In the genomic region with DNA sequence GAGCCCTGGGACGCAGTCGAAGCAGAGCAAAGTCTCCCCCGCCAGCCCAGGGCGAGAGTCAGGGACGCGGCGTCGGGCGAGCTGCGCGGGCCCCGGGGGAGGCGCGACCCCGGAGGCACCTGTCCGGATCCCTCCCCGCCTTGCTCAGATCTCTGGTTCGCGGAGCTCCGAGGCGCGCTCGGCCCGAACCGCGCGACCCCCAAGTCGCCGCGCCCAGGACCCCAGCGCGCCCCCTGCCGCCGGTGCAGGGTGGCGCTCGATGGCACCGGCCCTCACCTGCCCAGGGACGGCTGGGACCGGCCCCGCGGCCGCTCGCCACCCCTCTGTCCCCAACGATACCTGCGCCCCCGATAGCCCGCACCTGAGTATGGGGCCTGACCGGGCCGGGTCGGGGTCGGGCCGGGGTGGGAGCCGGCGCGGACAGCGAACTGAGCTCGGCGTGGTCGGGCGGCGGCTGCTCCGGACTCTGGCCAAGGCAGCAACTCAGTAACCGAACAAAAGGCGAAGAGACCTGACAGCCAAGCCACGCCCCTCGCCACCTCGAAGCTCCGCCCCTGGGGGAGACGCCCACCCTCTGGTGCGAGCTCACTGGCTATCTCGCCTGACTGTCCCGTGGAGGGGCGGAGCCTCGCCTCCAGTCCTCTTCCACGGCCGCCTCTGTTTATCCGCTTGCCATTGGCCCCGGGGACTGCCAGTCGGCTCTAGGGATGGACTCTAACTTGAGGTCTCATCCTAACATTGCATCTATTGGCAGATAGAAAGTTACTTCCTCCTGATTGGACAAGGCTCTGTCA, we compare ENCODE assay signal across 8 cellular contexts. TPM values are rescaled to one million over a fixed set of nuclear protein-coding genes. Genes with fewer than 3 reads are reported as not detected.
DNase-seq lines count a peak whose midpoint lies in the region; ATAC-seq and TF ChIP-seq lines count a peak whose summit lies in the region.

A gene (minus strand): TSS at position 485 of the 794 bp plus-strand sequence. CDS start 14,857 bp downstream, outside the sequence.

- H3K4me1 Mint-ChIP-seq in activated naive CD8-positive, alpha-beta T cell treated with anti-CD3 and anti-CD28 coated beads, Interleukin-2, amount 50 U/mL, for 24 hours = peaks cover 27% of the 10 kb centered on the region

- H3K4me3 ChIP-seq in HAP-1 (peak within 1 kb of the TSS; percentile 64), SU-DHL-6 (ENCODE audit: insufficient read depth, low read length, poor library complexity, severe bottlenecking) (no peak within 1 kb of the TSS), osteoblast (ENCODE audit: insufficient read depth, low read length) (peak within 1 kb of the TSS; percentile 68), testis (peak within 1 kb of the TSS; percentile 57 to 61)

- no peaks in the 10 kb centered on the region for H3K9me3 Mint-ChIP-seq in activated naive CD8-positive, alpha-beta T cell treated with anti-CD3 and anti-CD28 coated beads, Interleukin-2, amount 50 U/mL, for 24 hours

- H3K9me3 ChIP-seq in HAP-1 (no peaks in the 10 kb centered on the region), SU-DHL-6 (ENCODE audit: insufficient read depth, low read length) (no peaks in the 10 kb centered on the region), osteoblast (ENCODE audit: low read depth, low read length) (no peaks in the 10 kb centered on the region), testis (no peaks in the 10 kb centered on the region)

- H3K36me3 Mint-ChIP-seq in activated naive CD8-positive, alpha-beta T cell treated with anti-CD3 and anti-CD28 coated beads, Interleukin-2, amount 50 U/mL, for 24 hours (ENCODE audit: low read depth) = no peaks in the 10 kb centered on the region

- no peak within 1 kb of the TSS for H2AFZ ChIP-seq in SU-DHL-6 (ENCODE audit: low read depth, low read length, severe bottlenecking)
- peak within 1 kb of the TSS; percentile 51 for H2AFZ ChIP-seq in osteoblast (ENCODE audit: low read length)

- H3K9me2 ChIP-seq in SU-DHL-6 (replicated peaks; ENCODE audit: insufficient read depth, low read length) = no peaks in the 10 kb centered on the region

- no peak within 1 kb of the TSS for H3K9ac ChIP-seq in SU-DHL-6 (ENCODE audit: low read length)

- H3K27me3 ChIP-seq in HAP-1 (ENCODE audit: low read depth) (peaks cover 6% of the 10 kb centered on the region; the same call in 1 of the 2 replicates), SU-DHL-6 (ENCODE audit: low read length) (no peaks in the 10 kb centered on the region), osteoblast (ENCODE audit: insufficient read depth, low read length) (peaks cover 13% of the 10 kb centered on the region), testis (no peaks in the 10 kb centered on the region)

- H3K79me2 ChIP-seq in SU-DHL-6 (ENCODE audit: insufficient read depth, low read length) (no peaks in the 10 kb centered on the region), osteoblast (ENCODE audit: insufficient read depth, low read length) (no peaks in the 10 kb centered on the region)

- H3K27ac Mint-ChIP-seq in activated naive CD8-positive, alpha-beta T cell treated with anti-CD3 and anti-CD28 coated beads, Interleukin-2, amount 50 U/mL, for 24 hours = no peak within 1 kb of the TSS

- 2 to 12% methylated on average over 5 to 75 of the region's 79 CpGs for WGBS in testis, 2 donors

- TF ChIP-seq CTCF in SU-DHL-6 (IDR thresholded peaks at IDR 0.05; ENCODE audit: insufficient read depth, low read length, poor library complexity, severe bottlenecking) (peak; percentile 38), osteoblast (IDR thresholded peaks at IDR 0.05; ENCODE audit: extremely low read depth, low read depth, low read length) (no peak), testis (IDR thresholded peaks at IDR 0.05) (peak; percentile 31 to 33 (median 33))

- peak within 1 kb of the TSS; percentile 41 for H3K4me2 ChIP-seq in SU-DHL-6 (ENCODE audit: low read depth, low read length, poor library complexity, severe bottlenecking)
- H3K4me2 ChIP-seq in osteoblast (ENCODE audit: insufficient read depth, low read length) = peak within 1 kb of the TSS; percentile 41

- peaks cover 15% of the 10 kb centered on the region for H3K4me1 ChIP-seq in HAP-1
- H3K4me1 ChIP-seq in osteoblast (ENCODE audit: insufficient read depth, low read length) = peaks cover 10% of the 10 kb centered on the region
- peaks cover 13% of the 10 kb centered on the region for H3K4me1 ChIP-seq in testis

- peak; percentile 91 for ATAC-seq in activated naive CD8-positive, alpha-beta T cell treated with anti-CD3 and anti-CD28 coated beads, Interleukin-2, amount 50 U/mL, for 24 hours

- H3K36me3 ChIP-seq in HAP-1 (replicated peaks) (no peaks in the 10 kb centered on the region), SU-DHL-6 (ENCODE audit: low read length) (no peaks in the 10 kb centered on the region), osteoblast (ENCODE audit: insufficient read depth, low read length) (no peaks in the 10 kb centered on the region), testis (ENCODE audit: low read depth, missing control alignments) (no peaks in the 10 kb centered on the region)

- H4K20me1 ChIP-seq in SU-DHL-6 (ENCODE audit: low read depth, low read length) (no peaks in the 10 kb centered on the region), osteoblast (ENCODE audit: insufficient read depth, low read length) (no peaks in the 10 kb centered on the region)

- peaks cover 15% of the 10 kb centered on the region for H3K27me3 Mint-ChIP-seq in activated naive CD8-positive, alpha-beta T cell treated with anti-CD3 and anti-CD28 coated beads, Interleukin-2, amount 50 U/mL, for 24 hours

- intact Hi-C loops in head of caudate nucleus (cut with DNase I) (no loop called here), testis (cut with DNase I; ENCODE audit: low total_unique reads) (no loop called here)

- no peaks in the 10 kb centered on the region for H3F3A ChIP-seq in SU-DHL-6 (ENCODE audit: insufficient read depth)

- H3K27ac ChIP-seq in SU-DHL-6 (ENCODE audit: low read depth, low read length) (no peak within 1 kb of the TSS), osteoblast (ENCODE audit: low read depth, low read length) (no peak within 1 kb of the TSS), testis (no peak within 1 kb of the TSS)

- in situ Hi-C loops in HAP-1 (cut with MboI; ENCODE audit: low sequenced_read_pairs) = no loop called here

- peak within 1 kb of the TSS; percentile 45 for H3K4me3 Mint-ChIP-seq in activated naive CD8-positive, alpha-beta T cell treated with anti-CD3 and anti-CD28 coated beads, Interleukin-2, amount 50 U/mL, for 24 hours

- TF ChIP-seq POLR2A in testis (IDR thresholded peaks at IDR 0.05) = no peak

- DNase-seq in DMS53 (lab: John Stamatoyannopoulos, UW) (peak; percentile 99), HAP-1 (ENCODE audit: low spot score in 2 of 2) (peak; percentile 98 to 100), NCI-H1092 treated with DMSO at 0.1 percent for 48 hours (lab: John Stamatoyannopoulos, UW) (peak; percentile 94), head of caudate nucleus (peak; percentile 97 to 100 (median 99)), osteoblast (ENCODE audit: insufficient read length, low spot score, missing footprints) (peak; percentile 99), testis (peak; percentile 98)
- DNase-seq in activated naive CD8-positive, alpha-beta T cell treated with anti-CD3 and anti-CD28 coated beads, Interleukin-2, amount 50 U/mL, for 24 hours = peak; percentile 92

RNA-seq across cellular contexts. Expression of the gene that starts here (rescaled TPM):
- 18.0 and 24.2 TPM in 2 replicates for total RNA-seq in osteoblast
- 10 to 100 TPM; 36.8 to 38.9 TPM for total RNA-seq in testis
- 22.5 TPM for polyA plus RNA-seq in testis (ENCODE audit: insufficient read depth, low read depth, low replicate concordance)
